ENCODE assay signal across 8 cellular contexts in genomic region chr14:80055912-80056801, GRCh38.
DNase-seq lines count a peak whose midpoint lies in the region; ATAC-seq and TF ChIP-seq lines count a peak whose summit lies in the region.

No MANE protein-coding gene starts in this region.

- H3K4me1 ChIP-seq in HAP-1: no peaks in the 10 kb centered on the region
- peaks cover 5% of the 10 kb centered on the region for H3K4me1 ChIP-seq in vagina

- H3K27me3 ChIP-seq in HAP-1 (ENCODE audit: low read depth) (no peaks in the 10 kb centered on the region; the same call in 1 of the 2 replicates), vagina (no peaks in the 10 kb centered on the region)

- peak; percentile 26 to 73 (median 45) for TF ChIP-seq CTCF in vagina (IDR thresholded peaks at IDR 0.05)

- intact Hi-C loops in vagina (cut with DNase I): no loop called here

- ATAC-seq in left lobe of liver: peak; percentile 79
- ATAC-seq in GM19328 (IDR thresholded peaks at IDR 0.05; ENCODE audit: unreplicated experiment): no peak
- ATAC-seq in GM18907 (IDR thresholded peaks at IDR 0.05; ENCODE audit: unreplicated experiment): no peak

- H3K27ac ChIP-seq in caudate nucleus (ENCODE audit: low read depth, low read length) (peak overlapping the region; percentile 82), vagina (no peak overlapping the region)

- H3K9me3 ChIP-seq in HAP-1 (no peaks in the 10 kb centered on the region), vagina (no peaks in the 10 kb centered on the region)

- no peak for TF ChIP-seq POLR2A in vagina (IDR thresholded peaks at IDR 0.05)

- in situ Hi-C loops in HAP-1 (cut with MboI; ENCODE audit: low sequenced_read_pairs): no loop called here

- H3K4me3 ChIP-seq in HAP-1 (no peak overlapping the region), vagina (no peak overlapping the region)

- H3K36me3 ChIP-seq in HAP-1 (replicated peaks): no peaks in the 10 kb centered on the region
- no peaks in the 10 kb centered on the region for H3K36me3 ChIP-seq in vagina

- DNase-seq in COLO668 (lab: John Stamatoyannopoulos, UW; ENCODE audit: unreplicated experiment): peak; percentile 29
- DNase-seq in HAP-1 (ENCODE audit: low spot score in 2 of 2): peak; percentile 35 to 52
- peak; percentile 79 for DNase-seq in NCI-H69 (lab: John Stamatoyannopoulos, UW)
- DNase-seq in caudate nucleus (lab: John Stamatoyannopoulos, UW): peak in 37 of 61 donors; percentile 4 to 74 (median 24)
- peak; percentile 39 for DNase-seq in left lobe of liver (ENCODE audit: low spot score)
- DNase-seq in vagina (ENCODE audit: extremely low spot score in 2 of 2): no peak

Comparison
In these comparisons a context has a peak if more than half of its experiments do, and no peak if none do; other contexts are left out.
1. DNase-seq: peak in COLO668 (single experiment), HAP-1 (2 of 2), NCI-H69 (single experiment), caudate nucleus (37 of 61) and left lobe of liver (single experiment); none in vagina (0 of 2).